16 cellular contexts compared by ENCODE assay signal in genomic region chr11:16242806-16243205, GRCh38.
A peak's percentile ranks its signal among the peaks of the same experiment; 100 is the strongest.
DNase-seq lines count a peak whose midpoint lies in the region; ATAC-seq and TF ChIP-seq lines count a peak whose summit lies in the region.
"Had no signal": no experiment of that assay in that cellular context is flagged by ENCODE, and none has a peak within 500 bp of the region (broad histone marks: within the 10 kb centered on the region; RNA-seq: fewer than 3 reads in every experiment).

No MANE protein-coding gene starts in this region.

- peak; percentile 96 for ATAC-seq in GM18508 (IDR thresholded peaks at IDR 0.05; ENCODE audit: insufficient read depth, unreplicated experiment)
- ATAC-seq in GM19452 (IDR thresholded peaks at IDR 0.05; ENCODE audit: unreplicated experiment) = peak; percentile 53
- peak; percentile 98 for ATAC-seq in HG02938 (IDR thresholded peaks at IDR 0.05; ENCODE audit: unreplicated experiment)
- ATAC-seq in HG03520 (IDR thresholded peaks at IDR 0.05; ENCODE audit: unreplicated experiment) = peak; percentile 81
- ATAC-seq: activated naive CD4-positive, alpha-beta T cell treated with anti-CD3 and anti-CD28 coated beads, Interleukin-2, amount 50 U/mL, for 72 hours; naive thymus-derived CD8-positive, alpha-beta T cell had no signal

- TF ChIP-seq CTCF in uterus (IDR thresholded peaks at IDR 0.05) = no peak

- H3K4me1 ChIP-seq in uterus = no peaks in the 10 kb centered on the region

- no peaks in the 10 kb centered on the region for H3K36me3 ChIP-seq in uterus
- H3K36me3 ChIP-seq: SJSA1 had no signal

- H3K4me3 ChIP-seq in uterus = no peak overlapping the region
- H3K4me3 ChIP-seq: SJSA1 had no signal

- TF ChIP-seq POLR2A in uterus (IDR thresholded peaks at IDR 0.05) = no peak

- H3K9me3 ChIP-seq in uterus = no peaks in the 10 kb centered on the region

- intact Hi-C loops in uterus (cut with DNase I; ENCODE audit: low total_unique reads) = no loop called here

- H3K27me3 ChIP-seq in uterus = no peaks in the 10 kb centered on the region
- H3K27me3 ChIP-seq: SJSA1 had no signal

- no peak overlapping the region for H3K27ac ChIP-seq in uterus
- H3K27ac ChIP-seq: KMS-11, SJSA1 had no signal

- DNase-seq in NCI-H146 (lab: John Stamatoyannopoulos, UW) = no peak
- no peak for DNase-seq in NCI-H2029 (lab: John Stamatoyannopoulos, UW)
- DNase-seq in uterus = no peak
- no peak for DNase-seq in nucleus accumbens (lab: John Stamatoyannopoulos, UW)
- DNase-seq: activated CD4-positive, alpha-beta T cell treated with anti-CD3 and anti-CD28 coated beads, Interleukin-2, amount 10 ng/mL, durations not matched to agents 24 days and 14 days; naive thymus-derived CD8-positive, alpha-beta T cell; NCI-H1436; NCI-H446; stimulated activated CD4-positive, alpha-beta T cell treated with anti-CD3 and anti-CD28 coated beads, Interleukin-12 subunit alpha, Interleukin-12 subunit beta, amount 100 ng/mL, for 4 hours had no signal
